Comparison of ENCODE assay signal across 15 cellular contexts in the genomic region with DNA sequence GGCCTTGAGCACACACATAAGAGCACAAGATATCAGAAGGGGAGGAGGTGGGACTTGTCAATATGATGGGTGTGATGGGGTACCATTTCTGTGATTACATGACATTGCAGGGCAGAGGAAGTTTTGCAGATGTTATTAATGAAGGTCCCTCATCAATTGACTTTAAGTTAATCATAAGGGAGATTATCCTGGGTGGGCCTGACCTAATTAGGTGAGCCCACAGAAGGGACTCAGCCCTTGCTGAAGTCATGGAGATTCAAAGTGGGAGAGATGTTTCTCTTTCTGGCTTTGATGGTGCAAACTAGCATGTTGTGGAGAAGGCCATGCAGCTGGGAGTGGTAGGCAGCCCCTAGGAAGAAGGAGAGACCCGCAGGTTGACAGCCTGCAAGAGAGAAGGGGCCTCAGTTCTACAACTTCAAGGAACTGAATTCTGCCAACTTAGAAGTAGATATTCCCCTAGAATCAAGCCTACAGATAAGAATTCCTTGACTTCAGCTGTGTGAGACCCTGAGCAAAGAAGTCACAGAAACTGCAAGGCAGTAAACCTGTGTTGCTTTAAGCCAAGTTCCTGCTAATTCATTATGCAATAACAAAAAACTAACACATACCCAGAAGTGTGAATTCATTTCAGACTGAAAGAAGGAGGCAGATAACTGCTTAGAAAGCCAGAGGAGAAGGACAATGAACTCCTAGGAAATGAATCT.
DNase-seq lines count a peak whose midpoint lies in the region; ATAC-seq and TF ChIP-seq lines count a peak whose summit lies in the region.
"Had no signal": no experiment of that assay in that cellular context is flagged by ENCODE, and none has a peak within 500 bp of the region (broad histone marks: within the 10 kb centered on the region; RNA-seq: fewer than 3 reads in every experiment).

No MANE protein-coding gene starts in this region.

- H3K4ac ChIP-seq in mesendoderm (ENCODE audit: low read depth, low read length) = no peak overlapping the region

- H3K4me1 ChIP-seq in naive thymus-derived CD4-positive, alpha-beta T cell (ENCODE audit: control insufficient read depth in 2 of 2, insufficient read depth in 2 of 2, low read length in 2 of 2) = no peaks in the 10 kb centered on the region
- H3K4me1 ChIP-seq in mesendoderm (ENCODE audit: control insufficient read depth, low read depth, low read length) (peaks cover 2% of the 10 kb centered on the region), osteoblast (ENCODE audit: insufficient read depth, low read length) (no peaks in the 10 kb centered on the region)
- H3K4me1 ChIP-seq: Caco-2 had no signal

- H3K27me3 Mint-ChIP-seq in central memory CD8-positive, alpha-beta T cell = no peaks in the 10 kb centered on the region
- peaks cover 0 to 45% (median 0%) of the 10 kb centered on the region in 5 donors for H3K27me3 Mint-ChIP-seq in naive thymus-derived CD4-positive, alpha-beta T cell
- H3K27me3 Mint-ChIP-seq: CD4-positive, alpha-beta T cell had no signal

- no peak overlapping the region for H3K56ac ChIP-seq in mesendoderm (ENCODE audit: low read length)

- no peak overlapping the region for H3K4me3 ChIP-seq in WERI-Rb-1 (ENCODE audit: low read depth, low read length)
- no peak overlapping the region for H3K4me3 ChIP-seq in naive thymus-derived CD4-positive, alpha-beta T cell (ENCODE audit: low read length)
- H3K4me3 ChIP-seq in mesendoderm (ENCODE audit: low read length) = no peak overlapping the region
- H3K4me3 ChIP-seq in osteoblast (ENCODE audit: insufficient read depth, low read length) = no peak overlapping the region
- H3K4me3 ChIP-seq: GM23338 had no signal

- H2BK5ac ChIP-seq in mesendoderm (ENCODE audit: low read length) = no peak overlapping the region

- H4K5ac ChIP-seq in mesendoderm (ENCODE audit: low read length) = no peak overlapping the region

- POLR2A ChIA-PET in naive thymus-derived CD4-positive, alpha-beta T cell (lab: Charles Lee) = interaction anchor here (1.1 kb wide), 1 partner anchor 9 kb away, joined by 4 read pairs; no protein-coding TSS in a partner anchor

- H3K79me1 ChIP-seq in mesendoderm (ENCODE audit: low read length) = no peaks in the 10 kb centered on the region

- H3K4me2 ChIP-seq in mesendoderm (ENCODE audit: low read length) = no peak overlapping the region
- no peak overlapping the region for H3K4me2 ChIP-seq in osteoblast (ENCODE audit: insufficient read depth, low read length)
- H3K4me2 ChIP-seq: GM23338 had no signal

- H3K27ac ChIP-seq in WERI-Rb-1 (peak overlapping the region; percentile 8; the same call in 1 of the 2 replicates), mesendoderm (ENCODE audit: low read depth, low read length) (no peak overlapping the region), osteoblast (ENCODE audit: low read depth, low read length) (no peak overlapping the region)
- H3K27ac ChIP-seq in naive thymus-derived CD4-positive, alpha-beta T cell (ENCODE audit: low read depth, low read length) = no peak overlapping the region
- H3K27ac ChIP-seq: C4-2B had no signal

- H3K27me3 ChIP-seq in WERI-Rb-1 (ENCODE audit: insufficient read depth, low read depth, severe bottlenecking) (no peaks in the 10 kb centered on the region), mesendoderm (ENCODE audit: insufficient read depth, low read length, poor library complexity) (no peaks in the 10 kb centered on the region), osteoblast (ENCODE audit: insufficient read depth, low read length) (no peaks in the 10 kb centered on the region)
- H3K27me3 ChIP-seq in naive thymus-derived CD4-positive, alpha-beta T cell (ENCODE audit: control insufficient read depth in 2 of 2, insufficient read depth in 2 of 2, low read length in 2 of 2) = no peaks in the 10 kb centered on the region

- no peak for ATAC-seq in central memory CD8-positive, alpha-beta T cell (replicated peaks; ENCODE audit: extremely low read depth, poor library complexity, severe bottlenecking)
- peak; percentile 37 for ATAC-seq in naive thymus-derived CD4-positive, alpha-beta T cell
- no peak for ATAC-seq in HG03135 (IDR thresholded peaks at IDR 0.05; ENCODE audit: unreplicated experiment)
- ATAC-seq: GM23338, HepG2 had no signal

- H3K23ac ChIP-seq in mesendoderm (ENCODE audit: low read length) = no peak overlapping the region

- WGBS in mesendoderm (ENCODE audit: extremely low coverage, insufficient coverage, low lambda C conversion rate) = no CpG with 5 or more reads among the region's 1 CpG

- H2AFZ ChIP-seq in osteoblast (ENCODE audit: low read length) = no peak overlapping the region
- H2AFZ ChIP-seq: GM23338 had no signal

- DNase-seq in WERI-Rb-1 = no peak
- no peak for DNase-seq in central memory CD8-positive, alpha-beta T cell (ENCODE audit: low spot score in 2 of 2)
- DNase-seq in naive thymus-derived CD4-positive, alpha-beta T cell = no peak
- no peak for DNase-seq in mesendoderm
- no peak for DNase-seq in osteoblast (ENCODE audit: insufficient read length, low spot score, missing footprints)
- DNase-seq in HuH-7 (ENCODE audit: low spot score) = no peak
- DNase-seq: AML-193; Caco-2; CD4-positive, alpha-beta T cell; HCEC 1CT; HFFc6 had no signal

- H3K9ac ChIP-seq in mesendoderm (ENCODE audit: low read length) = no peak overlapping the region

- peak overlapping the region; percentile 54 for H3K27ac Mint-ChIP-seq in central memory CD8-positive, alpha-beta T cell (ENCODE audit: low read depth)
- H3K27ac Mint-ChIP-seq in naive thymus-derived CD4-positive, alpha-beta T cell = peak overlapping the region in 1 of 9 donors; percentile 23
- H3K27ac Mint-ChIP-seq: CD4-positive, alpha-beta T cell; GM23338; HFFc6 had no signal

- intact Hi-C loops in naive thymus-derived CD4-positive, alpha-beta T cell (cut with micrococcal nuclease) = no loop called here

- CTCF ChIA-PET in naive thymus-derived CD4-positive, alpha-beta T cell (lab: Charles Lee) = no interaction called here

- H2BK120ac ChIP-seq in mesendoderm (ENCODE audit: low read depth, low read length) = no peak overlapping the region

- no peak overlapping the region for H2BK15ac ChIP-seq in mesendoderm (replicated peaks; ENCODE audit: low read depth)

- H2AK5ac ChIP-seq in mesendoderm (ENCODE audit: low read length) = no peak overlapping the region

- TF ChIP-seq CTCF in WERI-Rb-1 (IDR thresholded peaks at IDR 0.05; ENCODE audit: low read depth, low read length) (no peak), osteoblast (IDR thresholded peaks at IDR 0.05; ENCODE audit: extremely low read depth, low read depth, low read length) (no peak)

- no peak overlapping the region for H3K18ac ChIP-seq in mesendoderm (ENCODE audit: low read length)

- no peak overlapping the region for H4K8ac ChIP-seq in mesendoderm (ENCODE audit: low read depth, low read length)

- peaks cover 8% of the 10 kb centered on the region for H3K4me1 Mint-ChIP-seq in central memory CD8-positive, alpha-beta T cell
- H3K4me1 Mint-ChIP-seq in naive thymus-derived CD4-positive, alpha-beta T cell = no peaks in the 10 kb centered on the region
- H3K4me1 Mint-ChIP-seq: GM23338 had no signal

- H3K36me3 Mint-ChIP-seq in central memory CD8-positive, alpha-beta T cell (ENCODE audit: insufficient read depth) = no peaks in the 10 kb centered on the region
- H3K36me3 Mint-ChIP-seq in naive thymus-derived CD4-positive, alpha-beta T cell = no peaks in the 10 kb centered on the region

- no peaks in the 10 kb centered on the region for H4K20me1 ChIP-seq in osteoblast (ENCODE audit: insufficient read depth, low read length)

- H3K9me3 Mint-ChIP-seq in central memory CD8-positive, alpha-beta T cell = no peaks in the 10 kb centered on the region
- H3K9me3 Mint-ChIP-seq in naive thymus-derived CD4-positive, alpha-beta T cell = peaks cover 0 to 1% (median 0%) of the 10 kb centered on the region in 11 donors
- H3K9me3 Mint-ChIP-seq: CD4-positive, alpha-beta T cell had no signal

- H3K36me3 ChIP-seq in WERI-Rb-1 = no peaks in the 10 kb centered on the region; the same call in 1 of the 2 replicates
- H3K36me3 ChIP-seq in naive thymus-derived CD4-positive, alpha-beta T cell (ENCODE audit: control insufficient read depth in 2 of 3, insufficient read depth in 3 of 3, low read length in 3 of 3) = no peaks in the 10 kb centered on the region
- H3K36me3 ChIP-seq in mesendoderm (ENCODE audit: control insufficient read depth, insufficient read depth, low read length) = no peaks in the 10 kb centered on the region
- H3K36me3 ChIP-seq in osteoblast (ENCODE audit: insufficient read depth, low read length) = no peaks in the 10 kb centered on the region

- H3K9me3 ChIP-seq in WERI-Rb-1 (ENCODE audit: severe bottlenecking) (no peaks in the 10 kb centered on the region), osteoblast (ENCODE audit: low read depth, low read length) (no peaks in the 10 kb centered on the region)
- H3K9me3 ChIP-seq in naive thymus-derived CD4-positive, alpha-beta T cell (ENCODE audit: control insufficient read depth in 2 of 3, low read length in 3 of 3) = no peaks in the 10 kb centered on the region
- H3K9me3 ChIP-seq: Caco-2 had no signal

- H3K79me2 ChIP-seq in mesendoderm (ENCODE audit: control insufficient read depth, insufficient read depth, low read length) (no peaks in the 10 kb centered on the region), osteoblast (ENCODE audit: insufficient read depth, low read length) (no peaks in the 10 kb centered on the region)

- peak overlapping the region; percentile 28 for H3K4me3 Mint-ChIP-seq in central memory CD8-positive, alpha-beta T cell
- no peak overlapping the region for H3K4me3 Mint-ChIP-seq in naive thymus-derived CD4-positive, alpha-beta T cell
- H3K4me3 Mint-ChIP-seq: CD4-positive, alpha-beta T cell; GM23338; HFFc6 had no signal
